Comparison of ENCODE assay signal across 8 cellular contexts in genomic region chrX:153722704-153723350, GRCh38. TPM values are rescaled to one million over a fixed set of nuclear protein-coding genes. Genes with fewer than 3 reads are reported as not detected.
DNase-seq lines count a peak whose midpoint lies in the region; ATAC-seq and TF ChIP-seq lines count a peak whose summit lies in the region.

No MANE protein-coding gene starts in this region.

- peak overlapping the region; percentile 82 for H3K9ac ChIP-seq in adipocyte (ENCODE audit: low read length)

- H3K27me3 ChIP-seq in adipocyte (replicated peaks; ENCODE audit: control insufficient read depth, insufficient read depth, low read length) = no peaks in the 10 kb centered on the region
- H3K27me3 ChIP-seq in right lobe of liver = no peaks in the 10 kb centered on the region
- no peaks in the 10 kb centered on the region for H3K27me3 ChIP-seq in vagina

- H3K36me3 ChIP-seq in adipocyte (ENCODE audit: control insufficient read depth, insufficient read depth, low read length, severe bottlenecking) (peaks cover 28% of the 10 kb centered on the region), right lobe of liver (peaks cover 0 to 7% (median 0%) of the 10 kb centered on the region in 4 donors), vagina (peaks cover 0 to 16% of the 10 kb centered on the region in 2 donors)

- DNase-seq in stimulated activated CD4-positive, alpha-beta T cell treated with anti-CD3 and anti-CD28 coated beads, Interleukin-15, amount 100 ng/mL, for 24 hours = peak; percentile 7
- no peak for DNase-seq in stimulated activated CD4-positive, alpha-beta T cell treated with anti-CD3 and anti-CD28 coated beads, Interleukin-2, amount 100 ng/mL, for 24 hours
- DNase-seq in adipocyte (ENCODE audit: low read depth) = no peak
- no peak for DNase-seq in right lobe of liver
- DNase-seq in vagina (ENCODE audit: extremely low spot score in 2 of 2) = no peak
- no peak for DNase-seq in activated CD8-positive, alpha-beta memory T cell treated with anti-CD3 and anti-CD28 coated beads, Interleukin-2, amount 50 U/mL, for 4 hours

- no peak for ATAC-seq in right lobe of liver
- ATAC-seq in GM18909 (IDR thresholded peaks at IDR 0.05; ENCODE audit: poor library complexity, unreplicated experiment) = no peak
- no peak for ATAC-seq in HG02798 (IDR thresholded peaks at IDR 0.05; ENCODE audit: poor library complexity, unreplicated experiment)

- H3K9me3 ChIP-seq in adipocyte (ENCODE audit: control insufficient read depth, low read length) (no peaks in the 10 kb centered on the region), right lobe of liver (no peaks in the 10 kb centered on the region), vagina (no peaks in the 10 kb centered on the region)

- H3K4me3 ChIP-seq in adipocyte (ENCODE audit: low read length) = peak overlapping the region; percentile 79
- peak overlapping the region; percentile 60 to 71 (median 71) for H3K4me3 ChIP-seq in right lobe of liver
- peak overlapping the region; percentile 59 to 63 for H3K4me3 ChIP-seq in vagina

- no peak for TF ChIP-seq POLR2A in right lobe of liver (IDR thresholded peaks at IDR 0.05)
- no peak for TF ChIP-seq POLR2A in vagina (IDR thresholded peaks at IDR 0.05)

- TF ChIP-seq CTCF in right lobe of liver (IDR thresholded peaks at IDR 0.05) (no peak), vagina (IDR thresholded peaks at IDR 0.05) (no peak)

- 44% methylated on average over 11 of the region's 12 CpGs for WGBS in right lobe of liver (ENCODE audit: insufficient coverage, low coverage, low lambda C conversion rate, missing lambda C conversion rate)

- intact Hi-C loops in right lobe of liver (cut with DNase I) (no loop called here), vagina (cut with DNase I) (no loop called here)

- peaks cover 35% of the 10 kb centered on the region for H3K4me1 ChIP-seq in adipocyte (ENCODE audit: control insufficient read depth, insufficient read depth, low read length)
- peaks cover 0 to 14% (median 0%) of the 10 kb centered on the region in 4 donors for H3K4me1 ChIP-seq in right lobe of liver
- peaks cover 47% of the 10 kb centered on the region for H3K4me1 ChIP-seq in vagina

- H3K27ac ChIP-seq in right lobe of liver (peak overlapping the region in 2 of 3 donors; percentile 71 to 78), vagina (peak overlapping the region; percentile 74)

RNA-seq across cellular contexts. Expression of gene BCAP31, which starts 1.4 kb away (rescaled TPM):
- total RNA-seq in right lobe of liver = 100 to 1,000 TPM; 100 to 126 (median 107) TPM
- total RNA-seq in vagina = 126 TPM

RNA-seq across cellular contexts. Expression of gene ABCD1, which starts 1.8 kb away (rescaled TPM):
- total RNA-seq in right lobe of liver (10 to 100 TPM in 4 of 6 experiments, 1 to 10 TPM in 2; 8.0 to 20.8 (median 10.9) TPM), vagina (11.0 TPM)

RNA-seq across cellular contexts. Expression of gene SLC6A8, which starts 35.1 kb away (rescaled TPM):
- total RNA-seq in right lobe of liver = 1 to 10 TPM; 1.6 to 9.2 (median 2.9) TPM
- 29.2 TPM for total RNA-seq in vagina

RNA-seq across cellular contexts. Expression of gene PLXNB3, which starts 41.2 kb away (rescaled TPM):
- total RNA-seq in right lobe of liver (1 to 10 TPM in 3 of 6 experiments, under 1 TPM in 3; 0.55 to 1.7 (median 0.94) TPM), vagina (36.1 TPM)

RNA-seq across cellular contexts. Expression of gene PNCK, which starts 49.2 kb away (rescaled TPM):
- under 1 TPM in 1 of 6 experiments, not detected in 5; 0.86 TPM for total RNA-seq in right lobe of liver
- total RNA-seq in vagina = 9.3 TPM
